ENCODE assay signal across 10 cellular contexts in genomic region chr11:109864161-109864661, GRCh38.
DNase-seq lines count a peak whose midpoint lies in the region; ATAC-seq, FAIRE-seq and TF ChIP-seq lines count a peak whose summit lies in the region.
"Had no signal": no experiment of that assay in that cellular context is flagged by ENCODE, and none has a peak within 500 bp of the region (broad histone marks: within the 10 kb centered on the region; RNA-seq: fewer than 3 reads in every experiment).

No MANE protein-coding gene starts in this region.

- FAIRE-seq in GM12891 (lab: Jason Lieb, UNC) (peak; percentile 81), urothelium cell line (lab: Jason Lieb, UNC) (no peak)

- no peak for TF ChIP-seq CTCF in epithelial cell of proximal tubule (conservative IDR thresholded peaks at IDR 0.05; ENCODE audit: low read depth, low read length)

- TF ChIP-seq POLR2A in GM12891 (IDR thresholded peaks at IDR 0.05; ENCODE audit: low read depth, low read length) = no peak

- DNase-seq in GM12891 (ENCODE audit: insufficient read length, low spot score) (peak; percentile 32), epithelial cell of proximal tubule (ENCODE audit: low read depth) (peak; percentile 42), urothelium cell line (ENCODE audit: low spot score) (no peak), cerebellar nuclear complex (lab: John Stamatoyannopoulos, UW) (no peak), sciatic nerve (ENCODE audit: low spot score) (no peak), KG1 (lab: John Stamatoyannopoulos, UW) (no peak)
- DNase-seq: DMS79 had no signal

- H3K4me3 ChIP-seq in epithelial cell of proximal tubule (ENCODE audit: low read depth, low read length) = no peak overlapping the region

- intact Hi-C loops in sciatic nerve (cut with DNase I) = no loop called here

- ATAC-seq in GM19467 (IDR thresholded peaks at IDR 0.05; ENCODE audit: unreplicated experiment) (peak; percentile 88), HG03139 (IDR thresholded peaks at IDR 0.05; ENCODE audit: unreplicated experiment) (peak; percentile 94), sciatic nerve (no peak)
- ATAC-seq: natural killer cell treated with Interleukin-12 subunit alpha and Interleukin-12 subunit beta and Interleukin-15 and Interleukin-18, amount 100 ng/mL, for 72 hours had no signal

TF ChIP-seq in GM12891, 5 proteins besides CTCF, POLR2A, EP300 and RAD21:
- TF ChIP-seq SPI1 (IDR thresholded peaks at IDR 0.05; ENCODE audit: low read depth, low read length) (peak; percentile 70), POLR2AphosphoS5 (IDR thresholded peaks at IDR 0.05; ENCODE audit: low read depth, low read length) (no peak), POU2F2 (IDR thresholded peaks at IDR 0.05; ENCODE audit: low read depth, low read length) (0 out of 2 replicates have a peak, but pooled peaks have one; percentile 29)

Comparison
In these comparisons a context has a peak if more than half of its experiments do, and no peak if none do; other contexts are left out.
1. DNase-seq: peak in GM12891 (single experiment) and epithelial cell of proximal tubule (single experiment); none in urothelium cell line (single experiment), cerebellar nuclear complex (0 of 2), sciatic nerve (single experiment) and KG1 (single experiment).